In the genomic region with DNA sequence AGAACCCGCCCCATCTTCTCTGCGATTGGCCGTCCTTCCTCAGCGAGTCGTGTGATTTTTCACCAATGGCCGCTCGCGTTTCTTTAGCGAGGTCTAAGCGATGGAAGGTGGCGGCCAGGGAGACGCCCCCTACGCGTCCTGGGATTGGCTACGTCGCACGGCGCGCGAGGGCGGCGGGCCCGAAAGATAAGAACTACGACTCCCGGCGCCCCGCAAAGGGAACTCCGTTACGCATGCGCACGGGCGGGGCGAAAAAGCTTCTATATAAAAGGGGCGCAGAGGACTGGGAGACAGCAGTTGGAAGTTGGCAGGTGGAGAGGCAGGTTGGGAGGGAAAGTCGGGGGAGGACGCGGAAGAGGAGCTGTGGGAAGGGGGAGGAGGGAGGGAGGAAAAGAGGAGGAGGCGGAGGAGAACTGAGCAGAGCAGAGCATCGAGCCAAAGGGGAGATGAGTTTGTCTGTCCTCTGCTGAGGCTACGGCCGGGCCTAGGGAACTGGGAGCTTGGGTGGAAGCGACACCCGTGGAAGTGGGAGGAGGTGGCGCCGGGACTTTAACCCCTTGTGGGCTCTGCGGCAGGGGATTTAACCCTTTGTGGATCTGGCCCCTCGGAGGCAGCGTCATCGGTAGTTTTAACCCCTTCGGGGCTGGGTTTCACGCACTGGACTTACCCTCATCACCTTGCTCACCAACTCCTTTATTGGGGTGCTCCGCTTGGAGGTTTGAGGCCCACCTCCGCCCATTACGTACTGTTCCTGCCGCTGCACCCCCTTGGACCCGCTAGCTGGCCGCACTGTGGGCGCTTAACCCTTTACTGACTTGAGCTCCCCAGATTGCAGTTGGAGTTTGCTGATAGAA, we compare ENCODE assay signal across 1 cellular context.
A peak's percentile ranks its signal among the peaks of the same experiment; 100 is the strongest.
TF ChIP-seq lines count a peak whose summit lies in the region.

A gene with protein sequence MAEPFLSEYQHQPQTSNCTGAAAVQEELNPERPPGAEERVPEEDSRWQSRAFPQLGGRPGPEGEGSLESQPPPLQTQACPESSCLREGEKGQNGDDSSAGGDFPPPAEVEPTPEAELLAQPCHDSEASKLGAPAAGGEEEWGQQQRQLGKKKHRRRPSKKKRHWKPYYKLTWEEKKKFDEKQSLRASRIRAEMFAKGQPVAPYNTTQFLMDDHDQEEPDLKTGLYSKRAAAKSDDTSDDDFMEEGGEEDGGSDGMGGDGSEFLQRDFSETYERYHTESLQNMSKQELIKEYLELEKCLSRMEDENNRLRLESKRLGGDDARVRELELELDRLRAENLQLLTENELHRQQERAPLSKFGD (plus strand): TSS at position 293 of the 854 bp plus-strand sequence. CDS start 716 bp downstream, outside the sequence.

TF ChIP-seq in WTC11, 78 proteins besides CTCF, POLR2A, EP300 and RAD21 (continued from another document and continues in another):
- TF ChIP-seq, protein P1, sequence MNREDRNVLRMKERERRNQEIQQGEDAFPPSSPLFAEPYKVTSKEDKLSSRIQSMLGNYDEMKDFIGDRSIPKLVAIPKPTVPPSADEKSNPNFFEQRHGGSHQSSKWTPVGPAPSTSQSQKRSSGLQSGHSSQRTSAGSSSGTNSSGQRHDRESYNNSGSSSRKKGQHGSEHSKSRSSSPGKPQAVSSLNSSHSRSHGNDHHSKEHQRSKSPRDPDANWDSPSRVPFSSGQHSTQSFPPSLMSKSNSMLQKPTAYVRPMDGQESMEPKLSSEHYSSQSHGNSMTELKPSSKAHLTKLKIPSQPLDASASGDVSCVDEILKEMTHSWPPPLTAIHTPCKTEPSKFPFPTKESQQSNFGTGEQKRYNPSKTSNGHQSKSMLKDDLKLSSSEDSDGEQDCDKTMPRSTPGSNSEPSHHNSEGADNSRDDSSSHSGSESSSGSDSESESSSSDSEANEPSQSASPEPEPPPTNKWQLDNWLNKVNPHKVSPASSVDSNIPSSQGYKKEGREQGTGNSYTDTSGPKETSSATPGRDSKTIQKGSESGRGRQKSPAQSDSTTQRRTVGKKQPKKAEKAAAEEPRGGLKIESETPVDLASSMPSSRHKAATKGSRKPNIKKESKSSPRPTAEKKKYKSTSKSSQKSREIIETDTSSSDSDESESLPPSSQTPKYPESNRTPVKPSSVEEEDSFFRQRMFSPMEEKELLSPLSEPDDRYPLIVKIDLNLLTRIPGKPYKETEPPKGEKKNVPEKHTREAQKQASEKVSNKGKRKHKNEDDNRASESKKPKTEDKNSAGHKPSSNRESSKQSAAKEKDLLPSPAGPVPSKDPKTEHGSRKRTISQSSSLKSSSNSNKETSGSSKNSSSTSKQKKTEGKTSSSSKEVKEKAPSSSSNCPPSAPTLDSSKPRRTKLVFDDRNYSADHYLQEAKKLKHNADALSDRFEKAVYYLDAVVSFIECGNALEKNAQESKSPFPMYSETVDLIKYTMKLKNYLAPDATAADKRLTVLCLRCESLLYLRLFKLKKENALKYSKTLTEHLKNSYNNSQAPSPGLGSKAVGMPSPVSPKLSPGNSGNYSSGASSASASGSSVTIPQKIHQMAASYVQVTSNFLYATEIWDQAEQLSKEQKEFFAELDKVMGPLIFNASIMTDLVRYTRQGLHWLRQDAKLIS (CRISPR knock-in tag; IDR thresholded peaks at IDR 0.05; ENCODE audit: borderline replicate concordance) = no peak
- TF ChIP-seq, protein P2, sequence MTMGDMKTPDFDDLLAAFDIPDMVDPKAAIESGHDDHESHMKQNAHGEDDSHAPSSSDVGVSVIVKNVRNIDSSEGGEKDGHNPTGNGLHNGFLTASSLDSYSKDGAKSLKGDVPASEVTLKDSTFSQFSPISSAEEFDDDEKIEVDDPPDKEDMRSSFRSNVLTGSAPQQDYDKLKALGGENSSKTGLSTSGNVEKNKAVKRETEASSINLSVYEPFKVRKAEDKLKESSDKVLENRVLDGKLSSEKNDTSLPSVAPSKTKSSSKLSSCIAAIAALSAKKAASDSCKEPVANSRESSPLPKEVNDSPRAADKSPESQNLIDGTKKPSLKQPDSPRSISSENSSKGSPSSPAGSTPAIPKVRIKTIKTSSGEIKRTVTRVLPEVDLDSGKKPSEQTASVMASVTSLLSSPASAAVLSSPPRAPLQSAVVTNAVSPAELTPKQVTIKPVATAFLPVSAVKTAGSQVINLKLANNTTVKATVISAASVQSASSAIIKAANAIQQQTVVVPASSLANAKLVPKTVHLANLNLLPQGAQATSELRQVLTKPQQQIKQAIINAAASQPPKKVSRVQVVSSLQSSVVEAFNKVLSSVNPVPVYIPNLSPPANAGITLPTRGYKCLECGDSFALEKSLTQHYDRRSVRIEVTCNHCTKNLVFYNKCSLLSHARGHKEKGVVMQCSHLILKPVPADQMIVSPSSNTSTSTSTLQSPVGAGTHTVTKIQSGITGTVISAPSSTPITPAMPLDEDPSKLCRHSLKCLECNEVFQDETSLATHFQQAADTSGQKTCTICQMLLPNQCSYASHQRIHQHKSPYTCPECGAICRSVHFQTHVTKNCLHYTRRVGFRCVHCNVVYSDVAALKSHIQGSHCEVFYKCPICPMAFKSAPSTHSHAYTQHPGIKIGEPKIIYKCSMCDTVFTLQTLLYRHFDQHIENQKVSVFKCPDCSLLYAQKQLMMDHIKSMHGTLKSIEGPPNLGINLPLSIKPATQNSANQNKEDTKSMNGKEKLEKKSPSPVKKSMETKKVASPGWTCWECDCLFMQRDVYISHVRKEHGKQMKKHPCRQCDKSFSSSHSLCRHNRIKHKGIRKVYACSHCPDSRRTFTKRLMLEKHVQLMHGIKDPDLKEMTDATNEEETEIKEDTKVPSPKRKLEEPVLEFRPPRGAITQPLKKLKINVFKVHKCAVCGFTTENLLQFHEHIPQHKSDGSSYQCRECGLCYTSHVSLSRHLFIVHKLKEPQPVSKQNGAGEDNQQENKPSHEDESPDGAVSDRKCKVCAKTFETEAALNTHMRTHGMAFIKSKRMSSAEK (CRISPR knock-in tag; IDR thresholded peaks at IDR 0.05; ENCODE audit: borderline replicate concordance) = no peak
- TF ChIP-seq EMX1 (CRISPR knock-in tag; IDR thresholded peaks at IDR 0.05) (peak; percentile 94), ZNF263 (CRISPR knock-in tag; IDR thresholded peaks at IDR 0.05; ENCODE audit: low read depth) (peak; percentile 97), TCF7 (CRISPR knock-in tag; IDR thresholded peaks at IDR 0.05; ENCODE audit: low read depth) (no peak), RELA (CRISPR knock-in tag; IDR thresholded peaks at IDR 0.05; ENCODE audit: borderline replicate concordance) (no peak), ZNF671 (CRISPR knock-in tag; IDR thresholded peaks at IDR 0.05) (peak; percentile 95), NFYB (CRISPR knock-in tag; conservative IDR thresholded peaks at IDR 0.05; ENCODE audit: low read depth) (peak; percentile 65), FOXK1 (CRISPR knock-in tag; IDR thresholded peaks at IDR 0.05) (0 out of 2 replicates have a peak, but pooled peaks have one; percentile 20), HMGA2 (CRISPR knock-in tag; IDR thresholded peaks at IDR 0.05) (peak; percentile 32; the same call in 1 of the 2 replicates), NR3C1 (CRISPR knock-in tag; conservative IDR thresholded peaks at IDR 0.05; ENCODE audit: low read depth) (no peak), RORB (CRISPR knock-in tag; IDR thresholded peaks at IDR 0.05) (peak; percentile 99), CREB1 (CRISPR knock-in tag; IDR thresholded peaks at IDR 0.05) (0 out of 2 replicates have a peak, but pooled peaks have one; percentile 53), PRRX2 (CRISPR knock-in tag; IDR thresholded peaks at IDR 0.05) (peak; percentile 91), ZNF232 (CRISPR knock-in tag; IDR thresholded peaks at IDR 0.05) (peak; percentile 9; the same call in 1 of the 2 replicates), MYBL2 (CRISPR knock-in tag; IDR thresholded peaks at IDR 0.05) (no peak), ZNF138 (CRISPR knock-in tag; conservative IDR thresholded peaks at IDR 0.05) (no peak), CREM (CRISPR knock-in tag; IDR thresholded peaks at IDR 0.05) (no peak; the same call in 1 of the 2 replicates), TP53 (CRISPR knock-in tag; IDR thresholded peaks at IDR 0.05) (no peak), ZNF416 (CRISPR knock-in tag; IDR thresholded peaks at IDR 0.05) (peak; percentile 95), CBFB (CRISPR knock-in tag; IDR thresholded peaks at IDR 0.05; ENCODE audit: low read depth) (0 out of 2 replicates have a peak, but pooled peaks have one; percentile 48)
- TF ChIP-seq, protein P3, sequence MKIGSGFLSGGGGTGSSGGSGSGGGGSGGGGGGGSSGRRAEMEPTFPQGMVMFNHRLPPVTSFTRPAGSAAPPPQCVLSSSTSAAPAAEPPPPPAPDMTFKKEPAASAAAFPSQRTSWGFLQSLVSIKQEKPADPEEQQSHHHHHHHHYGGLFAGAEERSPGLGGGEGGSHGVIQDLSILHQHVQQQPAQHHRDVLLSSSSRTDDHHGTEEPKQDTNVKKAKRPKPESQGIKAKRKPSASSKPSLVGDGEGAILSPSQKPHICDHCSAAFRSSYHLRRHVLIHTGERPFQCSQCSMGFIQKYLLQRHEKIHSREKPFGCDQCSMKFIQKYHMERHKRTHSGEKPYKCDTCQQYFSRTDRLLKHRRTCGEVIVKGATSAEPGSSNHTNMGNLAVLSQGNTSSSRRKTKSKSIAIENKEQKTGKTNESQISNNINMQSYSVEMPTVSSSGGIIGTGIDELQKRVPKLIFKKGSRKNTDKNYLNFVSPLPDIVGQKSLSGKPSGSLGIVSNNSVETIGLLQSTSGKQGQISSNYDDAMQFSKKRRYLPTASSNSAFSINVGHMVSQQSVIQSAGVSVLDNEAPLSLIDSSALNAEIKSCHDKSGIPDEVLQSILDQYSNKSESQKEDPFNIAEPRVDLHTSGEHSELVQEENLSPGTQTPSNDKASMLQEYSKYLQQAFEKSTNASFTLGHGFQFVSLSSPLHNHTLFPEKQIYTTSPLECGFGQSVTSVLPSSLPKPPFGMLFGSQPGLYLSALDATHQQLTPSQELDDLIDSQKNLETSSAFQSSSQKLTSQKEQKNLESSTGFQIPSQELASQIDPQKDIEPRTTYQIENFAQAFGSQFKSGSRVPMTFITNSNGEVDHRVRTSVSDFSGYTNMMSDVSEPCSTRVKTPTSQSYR (CRISPR knock-in tag; IDR thresholded peaks at IDR 0.05) = 0 out of 2 replicates have a peak, but pooled peaks have one; percentile 41
- TF ChIP-seq, protein P4, sequence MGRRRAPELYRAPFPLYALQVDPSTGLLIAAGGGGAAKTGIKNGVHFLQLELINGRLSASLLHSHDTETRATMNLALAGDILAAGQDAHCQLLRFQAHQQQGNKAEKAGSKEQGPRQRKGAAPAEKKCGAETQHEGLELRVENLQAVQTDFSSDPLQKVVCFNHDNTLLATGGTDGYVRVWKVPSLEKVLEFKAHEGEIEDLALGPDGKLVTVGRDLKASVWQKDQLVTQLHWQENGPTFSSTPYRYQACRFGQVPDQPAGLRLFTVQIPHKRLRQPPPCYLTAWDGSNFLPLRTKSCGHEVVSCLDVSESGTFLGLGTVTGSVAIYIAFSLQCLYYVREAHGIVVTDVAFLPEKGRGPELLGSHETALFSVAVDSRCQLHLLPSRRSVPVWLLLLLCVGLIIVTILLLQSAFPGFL (CRISPR knock-in tag; IDR thresholded peaks at IDR 0.05; ENCODE audit: borderline replicate concordance) = no peak
- TF ChIP-seq, protein P5, sequence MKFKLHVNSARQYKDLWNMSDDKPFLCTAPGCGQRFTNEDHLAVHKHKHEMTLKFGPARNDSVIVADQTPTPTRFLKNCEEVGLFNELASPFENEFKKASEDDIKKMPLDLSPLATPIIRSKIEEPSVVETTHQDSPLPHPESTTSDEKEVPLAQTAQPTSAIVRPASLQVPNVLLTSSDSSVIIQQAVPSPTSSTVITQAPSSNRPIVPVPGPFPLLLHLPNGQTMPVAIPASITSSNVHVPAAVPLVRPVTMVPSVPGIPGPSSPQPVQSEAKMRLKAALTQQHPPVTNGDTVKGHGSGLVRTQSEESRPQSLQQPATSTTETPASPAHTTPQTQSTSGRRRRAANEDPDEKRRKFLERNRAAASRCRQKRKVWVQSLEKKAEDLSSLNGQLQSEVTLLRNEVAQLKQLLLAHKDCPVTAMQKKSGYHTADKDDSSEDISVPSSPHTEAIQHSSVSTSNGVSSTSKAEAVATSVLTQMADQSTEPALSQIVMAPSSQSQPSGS (CRISPR knock-in tag; IDR thresholded peaks at IDR 0.05; ENCODE audit: borderline replicate concordance, low read depth) = no peak
- TF ChIP-seq, protein P6, sequence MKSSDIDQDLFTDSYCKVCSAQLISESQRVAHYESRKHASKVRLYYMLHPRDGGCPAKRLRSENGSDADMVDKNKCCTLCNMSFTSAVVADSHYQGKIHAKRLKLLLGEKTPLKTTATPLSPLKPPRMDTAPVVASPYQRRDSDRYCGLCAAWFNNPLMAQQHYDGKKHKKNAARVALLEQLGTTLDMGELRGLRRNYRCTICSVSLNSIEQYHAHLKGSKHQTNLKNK (CRISPR knock-in tag; IDR thresholded peaks at IDR 0.05) = peak; percentile 94
- TF ChIP-seq, protein P7, sequence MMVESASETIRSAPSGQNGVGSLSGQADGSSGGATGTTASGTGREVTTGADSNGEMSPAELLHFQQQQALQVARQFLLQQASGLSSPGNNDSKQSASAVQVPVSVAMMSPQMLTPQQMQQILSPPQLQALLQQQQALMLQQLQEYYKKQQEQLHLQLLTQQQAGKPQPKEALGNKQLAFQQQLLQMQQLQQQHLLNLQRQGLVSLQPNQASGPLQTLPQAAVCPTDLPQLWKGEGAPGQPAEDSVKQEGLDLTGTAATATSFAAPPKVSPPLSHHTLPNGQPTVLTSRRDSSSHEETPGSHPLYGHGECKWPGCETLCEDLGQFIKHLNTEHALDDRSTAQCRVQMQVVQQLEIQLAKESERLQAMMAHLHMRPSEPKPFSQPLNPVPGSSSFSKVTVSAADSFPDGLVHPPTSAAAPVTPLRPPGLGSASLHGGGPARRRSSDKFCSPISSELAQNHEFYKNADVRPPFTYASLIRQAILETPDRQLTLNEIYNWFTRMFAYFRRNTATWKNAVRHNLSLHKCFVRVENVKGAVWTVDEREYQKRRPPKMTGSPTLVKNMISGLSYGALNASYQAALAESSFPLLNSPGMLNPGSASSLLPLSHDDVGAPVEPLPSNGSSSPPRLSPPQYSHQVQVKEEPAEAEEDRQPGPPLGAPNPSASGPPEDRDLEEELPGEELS (CRISPR knock-in tag; IDR thresholded peaks at IDR 0.05) = peak; percentile 79; the same call in 1 of the 2 replicates
- TF ChIP-seq, protein P8, sequence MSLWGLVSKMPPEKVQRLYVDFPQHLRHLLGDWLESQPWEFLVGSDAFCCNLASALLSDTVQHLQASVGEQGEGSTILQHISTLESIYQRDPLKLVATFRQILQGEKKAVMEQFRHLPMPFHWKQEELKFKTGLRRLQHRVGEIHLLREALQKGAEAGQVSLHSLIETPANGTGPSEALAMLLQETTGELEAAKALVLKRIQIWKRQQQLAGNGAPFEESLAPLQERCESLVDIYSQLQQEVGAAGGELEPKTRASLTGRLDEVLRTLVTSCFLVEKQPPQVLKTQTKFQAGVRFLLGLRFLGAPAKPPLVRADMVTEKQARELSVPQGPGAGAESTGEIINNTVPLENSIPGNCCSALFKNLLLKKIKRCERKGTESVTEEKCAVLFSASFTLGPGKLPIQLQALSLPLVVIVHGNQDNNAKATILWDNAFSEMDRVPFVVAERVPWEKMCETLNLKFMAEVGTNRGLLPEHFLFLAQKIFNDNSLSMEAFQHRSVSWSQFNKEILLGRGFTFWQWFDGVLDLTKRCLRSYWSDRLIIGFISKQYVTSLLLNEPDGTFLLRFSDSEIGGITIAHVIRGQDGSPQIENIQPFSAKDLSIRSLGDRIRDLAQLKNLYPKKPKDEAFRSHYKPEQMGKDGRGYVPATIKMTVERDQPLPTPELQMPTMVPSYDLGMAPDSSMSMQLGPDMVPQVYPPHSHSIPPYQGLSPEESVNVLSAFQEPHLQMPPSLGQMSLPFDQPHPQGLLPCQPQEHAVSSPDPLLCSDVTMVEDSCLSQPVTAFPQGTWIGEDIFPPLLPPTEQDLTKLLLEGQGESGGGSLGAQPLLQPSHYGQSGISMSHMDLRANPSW (CRISPR knock-in tag; conservative IDR thresholded peaks at IDR 0.05; ENCODE audit: low read depth) = no peak
